11 cellular contexts compared by ENCODE assay signal in genomic region chr1:61980561-61980960, GRCh38.
DNase-seq lines count a peak whose midpoint lies in the region.
"Had no signal": no experiment of that assay in that cellular context is flagged by ENCODE, and none has a peak within 500 bp of the region (broad histone marks: within the 10 kb centered on the region; RNA-seq: fewer than 3 reads in every experiment).

No MANE protein-coding gene starts in this region.

- no peaks in the 10 kb centered on the region for H3K9me2 ChIP-seq in Karpas-422 (replicated peaks; ENCODE audit: insufficient read depth, low read length)

- H2AFZ ChIP-seq in neuron (ENCODE audit: low read depth, low read length) (peak overlapping the region; percentile 47), Karpas-422 (ENCODE audit: low read length) (no peak overlapping the region)

- no peaks in the 10 kb centered on the region for H3K27me3 ChIP-seq in ectodermal cell (ENCODE audit: control insufficient read depth, insufficient read depth, low read length, poor library complexity, severe bottlenecking)
- H3K27me3 ChIP-seq in neuron (ENCODE audit: insufficient read depth, low read length), result no peaks in the 10 kb centered on the region
- no peaks in the 10 kb centered on the region for H3K27me3 ChIP-seq in Karpas-422 (ENCODE audit: low read length)

- no peaks in the 10 kb centered on the region for H4K20me1 ChIP-seq in Karpas-422 (ENCODE audit: insufficient read depth, low read depth, low read length)

- H3K36me3 ChIP-seq in ectodermal cell (ENCODE audit: control insufficient read depth, insufficient read depth, low read length) (no peaks in the 10 kb centered on the region), neuron (ENCODE audit: insufficient read depth, low read length) (no peaks in the 10 kb centered on the region), Karpas-422 (ENCODE audit: insufficient read depth, low read length) (no peaks in the 10 kb centered on the region)

- H3K9me3 ChIP-seq in ectodermal cell (ENCODE audit: control insufficient read depth, low read length), result no peaks in the 10 kb centered on the region
- no peaks in the 10 kb centered on the region for H3K9me3 ChIP-seq in neuron (ENCODE audit: low read length)
- no peaks in the 10 kb centered on the region for H3K9me3 ChIP-seq in Karpas-422 (ENCODE audit: low read length)

- H3K27ac ChIP-seq in ectodermal cell (ENCODE audit: insufficient read depth, low read depth, low read length, poor library complexity, severe bottlenecking), result peak overlapping the region; percentile 50
- H3K27ac ChIP-seq in Karpas-422 (ENCODE audit: low read length), result no peak overlapping the region

- 70 to 73% methylated on average over 4 of the region's 4 CpGs for WGBS in ectodermal cell, 2 experiments

- no peaks in the 10 kb centered on the region for H3K79me2 ChIP-seq in Karpas-422 (ENCODE audit: low read length)

- DNase-seq in H4 (ENCODE audit: low spot score) (peak; percentile 18), LHCN-M2 (ENCODE audit: low read depth) (peak; percentile 26), Karpas-422 (no peak), DMS53 (lab: John Stamatoyannopoulos, UW) (no peak), HUDEP-2 (lab: John Stamatoyannopoulos, UW; ENCODE audit: unreplicated experiment in 76 of 76) (no peak)
- DNase-seq: activated T-cell treated with anti-CD3 and anti-CD28 coated beads for 4 hours, amygdala, NCI-H1048, NCI-H510A had no signal

- no peak overlapping the region for H3K4me3 ChIP-seq in ectodermal cell (ENCODE audit: insufficient read depth, low read depth, low read length)
- no peak overlapping the region for H3K4me3 ChIP-seq in neuron (ENCODE audit: low read length)
- no peak overlapping the region for H3K4me3 ChIP-seq in Karpas-422 (ENCODE audit: low read length)

- H3K4me1 ChIP-seq in ectodermal cell (ENCODE audit: control insufficient read depth, insufficient read depth, low read length) (peaks cover 6% of the 10 kb centered on the region), neuron (ENCODE audit: insufficient read depth, low read length) (peaks cover 12% of the 10 kb centered on the region), Karpas-422 (ENCODE audit: low read length) (no peaks in the 10 kb centered on the region)

- no peak overlapping the region for H3K9ac ChIP-seq in Karpas-422 (ENCODE audit: low read length)

- H3K4me2 ChIP-seq in Karpas-422 (ENCODE audit: low read depth, low read length, poor library complexity, severe bottlenecking), result no peak overlapping the region

Comparison
In these comparisons a context has a peak if more than half of its experiments do, and no peak if none do; other contexts are left out.
1. DNase-seq: peak in H4 (single experiment) and LHCN-M2 (single experiment); none in Karpas-422 (single experiment), DMS53 (single experiment) and HUDEP-2 (0 of 76).